In the genomic region with DNA sequence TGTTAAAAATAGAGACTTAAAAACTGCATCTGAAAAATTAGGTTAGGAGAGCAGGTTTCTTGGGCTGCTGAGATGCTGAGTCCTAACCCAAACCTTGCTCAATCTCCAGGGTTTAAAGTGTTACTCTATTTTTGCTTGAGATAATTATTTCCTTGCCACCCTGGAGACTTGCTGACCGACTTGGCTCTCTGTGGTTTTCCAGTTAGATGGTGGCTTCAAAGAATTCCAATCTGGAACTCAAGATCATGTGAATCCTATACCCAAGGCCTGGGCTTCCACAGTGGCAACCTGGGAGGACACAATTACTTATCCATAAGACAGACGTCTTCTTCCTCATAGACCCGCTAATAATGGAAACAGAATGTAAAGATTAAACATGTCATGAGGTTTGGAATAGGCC, we compare ENCODE assay signal across 24 cellular contexts.
"Had no signal": no experiment of that assay in that cellular context is flagged by ENCODE, and none has a peak within 500 bp of the region (broad histone marks: within the 10 kb centered on the region; RNA-seq: fewer than 3 reads in every experiment).

No MANE protein-coding gene starts in this region.

- H3K27ac Mint-ChIP-seq: endodermal cell, memory B cell had no signal

- H3K9me3 Mint-ChIP-seq: endodermal cell; immature natural killer cell; memory B cell; naive thymus-derived CD8-positive, alpha-beta T cell had no signal

- H3K27ac ChIP-seq: foreskin keratinocyte, left lung, lower lobe of right lung, pancreas, skin epidermis, stomach, thyroid gland, uterus had no signal

- H3K9me3 ChIP-seq: left lung, lower lobe of right lung, pancreas, psoas muscle, stomach, thyroid gland, upper lobe of left lung, uterus had no signal

- H3K4me3 ChIP-seq: left lung, lower lobe of right lung, pancreas, psoas muscle, skin epidermis, stomach, thyroid gland, upper lobe of left lung, uterus had no signal

- DNase-seq: cerebellar nuclear complex; dermis blood vessel endothelial cell; endodermal cell; erythroblast; foreskin keratinocyte; immature natural killer cell; left lung; lower lobe of right lung; midbrain; naive thymus-derived CD8-positive, alpha-beta T cell; occipital lobe; pancreas; psoas muscle; stimulated activated CD4-positive, alpha-beta T cell treated with anti-CD3 and anti-CD28 coated beads, Interleukin-2, amount 100 ng/mL, for 24 hours; stimulated activated CD4-positive, alpha-beta T cell treated with anti-CD3 and anti-CD28 coated beads, Interleukin-4, amount 100 ng/mL, for 4 hours; stimulated activated naive CD4-positive, alpha-beta T cell; stomach; substantia nigra; thyroid gland; upper lobe of left lung; uterus had no signal

- ATAC-seq: foreskin keratinocyte; left lung; lower lobe of right lung; naive thymus-derived CD8-positive, alpha-beta T cell; pancreas; psoas muscle; sciatic nerve had no signal

- H3K4me3 Mint-ChIP-seq: endodermal cell; immature natural killer cell; memory B cell; naive thymus-derived CD8-positive, alpha-beta T cell had no signal

- H3K27me3 Mint-ChIP-seq: memory B cell; naive thymus-derived CD8-positive, alpha-beta T cell had no signal

- H3K4me1 ChIP-seq: lower lobe of right lung, pancreas, thyroid gland, uterus had no signal

- H3K36me3 ChIP-seq: uterus had no signal

- H3K27me3 ChIP-seq: foreskin keratinocyte, left lung, pancreas, stomach, thyroid gland, upper lobe of left lung, uterus had no signal

- H3K4me1 Mint-ChIP-seq: immature natural killer cell had no signal
